ENCODE assay signal across 1 cellular context in the genomic region with DNA sequence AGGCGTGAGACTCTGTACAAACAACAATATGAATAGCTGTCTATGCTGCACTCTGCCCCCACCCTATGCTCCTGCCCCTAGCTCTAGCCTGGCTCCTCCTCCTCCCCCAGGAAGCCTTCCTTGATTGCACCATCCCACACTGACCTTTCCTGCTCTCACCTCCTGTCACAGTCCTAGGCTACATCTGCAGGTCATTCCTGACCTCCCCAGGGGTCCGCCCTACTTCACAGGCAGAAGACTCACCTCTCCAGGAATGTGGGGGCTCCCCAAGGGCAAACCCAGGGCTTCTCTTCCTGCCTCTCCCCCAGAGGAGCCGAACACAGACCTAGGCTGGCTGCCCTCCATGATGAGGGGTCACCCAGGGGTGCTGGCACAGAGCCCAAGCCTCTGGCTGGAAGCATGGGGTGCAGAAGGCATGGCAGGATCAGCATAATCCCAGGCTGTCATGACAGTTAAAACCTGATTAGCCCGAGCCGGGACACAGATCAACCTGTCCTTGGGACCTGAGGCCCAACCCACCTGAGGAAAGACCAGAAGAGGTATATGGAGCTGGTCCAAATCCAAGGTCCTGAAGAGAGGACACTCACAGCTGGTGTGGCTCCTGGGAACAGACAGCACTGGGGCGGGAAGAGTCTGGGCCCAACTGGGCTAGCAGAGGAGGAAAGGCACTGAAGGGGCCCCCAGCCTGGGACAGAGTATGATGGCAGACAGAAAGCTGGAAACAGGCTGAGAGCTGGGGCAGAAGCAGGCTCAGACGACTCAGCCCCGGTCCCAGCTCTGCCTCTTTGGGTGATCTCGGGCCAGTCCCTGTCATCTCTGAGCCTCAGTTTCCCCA.
TF ChIP-seq lines count a peak whose summit lies in the region.

No MANE protein-coding gene starts in this region.

TF ChIP-seq in SK-N-SH, 30 proteins besides CTCF, POLR2A, EP300 and RAD21 (continued from another document):
- TF ChIP-seq, protein P1, sequence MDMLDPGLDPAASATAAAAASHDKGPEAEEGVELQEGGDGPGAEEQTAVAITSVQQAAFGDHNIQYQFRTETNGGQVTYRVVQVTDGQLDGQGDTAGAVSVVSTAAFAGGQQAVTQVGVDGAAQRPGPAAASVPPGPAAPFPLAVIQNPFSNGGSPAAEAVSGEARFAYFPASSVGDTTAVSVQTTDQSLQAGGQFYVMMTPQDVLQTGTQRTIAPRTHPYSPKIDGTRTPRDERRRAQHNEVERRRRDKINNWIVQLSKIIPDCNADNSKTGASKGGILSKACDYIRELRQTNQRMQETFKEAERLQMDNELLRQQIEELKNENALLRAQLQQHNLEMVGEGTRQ (IDR thresholded peaks at IDR 0.05; ENCODE audit: borderline replicate concordance, low read depth, low read length): no peak
- TF ChIP-seq, protein P2, sequence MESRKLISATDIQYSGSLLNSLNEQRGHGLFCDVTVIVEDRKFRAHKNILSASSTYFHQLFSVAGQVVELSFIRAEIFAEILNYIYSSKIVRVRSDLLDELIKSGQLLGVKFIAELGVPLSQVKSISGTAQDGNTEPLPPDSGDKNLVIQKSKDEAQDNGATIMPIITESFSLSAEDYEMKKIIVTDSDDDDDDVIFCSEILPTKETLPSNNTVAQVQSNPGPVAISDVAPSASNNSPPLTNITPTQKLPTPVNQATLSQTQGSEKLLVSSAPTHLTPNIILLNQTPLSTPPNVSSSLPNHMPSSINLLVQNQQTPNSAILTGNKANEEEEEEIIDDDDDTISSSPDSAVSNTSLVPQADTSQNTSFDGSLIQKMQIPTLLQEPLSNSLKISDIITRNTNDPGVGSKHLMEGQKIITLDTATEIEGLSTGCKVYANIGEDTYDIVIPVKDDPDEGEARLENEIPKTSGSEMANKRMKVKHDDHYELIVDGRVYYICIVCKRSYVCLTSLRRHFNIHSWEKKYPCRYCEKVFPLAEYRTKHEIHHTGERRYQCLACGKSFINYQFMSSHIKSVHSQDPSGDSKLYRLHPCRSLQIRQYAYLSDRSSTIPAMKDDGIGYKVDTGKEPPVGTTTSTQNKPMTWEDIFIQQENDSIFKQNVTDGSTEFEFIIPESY (IDR thresholded peaks at IDR 0.05; ENCODE audit: borderline replicate concordance, low read depth): no peak
- TF ChIP-seq RXRA (IDR thresholded peaks at IDR 0.05; ENCODE audit: borderline replicate concordance, low read depth): no peak
